ENCODE assay signal across 8 cellular contexts in the genomic region with DNA sequence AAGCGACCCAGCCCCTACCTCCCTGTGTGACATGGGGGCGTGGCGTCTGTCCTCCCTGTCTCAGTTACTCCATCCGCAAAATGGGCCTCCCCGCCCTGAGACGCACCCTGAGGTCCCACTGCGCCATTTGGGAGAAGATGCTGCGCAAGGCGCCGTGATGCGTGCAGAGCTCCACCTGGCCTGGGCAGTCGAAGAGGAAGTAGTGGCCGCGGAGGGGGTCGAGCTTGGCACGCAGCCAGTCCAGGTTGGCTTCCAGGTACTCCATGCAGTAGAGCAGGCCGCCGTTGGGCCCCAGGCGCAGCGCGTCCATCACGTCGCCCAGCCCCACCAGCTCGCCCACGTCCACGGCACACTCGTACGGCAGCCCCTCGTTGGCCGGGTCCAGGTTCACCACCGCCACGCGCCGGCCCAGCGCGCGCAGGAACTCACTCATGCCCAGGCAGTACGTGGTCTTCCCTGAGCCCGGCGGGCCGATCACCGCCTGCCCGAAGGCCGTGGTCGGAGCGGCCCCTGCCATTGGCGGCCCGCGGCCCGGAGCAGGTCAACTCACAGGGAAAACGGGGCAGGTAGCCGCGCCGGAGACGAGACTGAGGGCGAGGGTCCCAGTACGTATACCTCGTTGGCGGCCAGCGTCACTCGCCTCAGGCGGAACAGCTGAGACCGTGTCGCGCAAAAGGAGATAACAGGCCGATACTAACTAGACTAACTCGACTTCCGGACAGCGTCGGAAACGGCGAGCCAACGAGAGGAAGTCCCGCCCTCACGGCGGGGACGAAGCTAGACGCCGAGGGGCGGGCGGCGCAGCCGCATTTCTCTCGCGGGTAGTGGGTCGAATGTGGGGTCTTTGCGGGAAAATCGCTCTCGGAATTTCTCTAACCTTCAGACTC. TPM values are rescaled to one million over a fixed set of nuclear protein-coding genes. Genes with fewer than 3 reads are reported as not detected.
DNase-seq lines count a peak whose midpoint lies in the region; ATAC-seq and TF ChIP-seq lines count a peak whose summit lies in the region.

A gene (minus strand): TSS at position 704 of the 887 bp plus-strand sequence. CDS start 187 bp downstream, at position 517.

- H3K4me3 Mint-ChIP-seq in Caco-2 (ENCODE audit: unreplicated experiment), result peak within 1 kb of the TSS; percentile 88
- peak within 1 kb of the TSS; percentile 97 for H3K4me3 Mint-ChIP-seq in activated T-cell treated with anti-CD3 and anti-CD28 coated beads, Interleukin-2, amount 50 U/mL, for 4 hours

- peak within 1 kb of the TSS; percentile 90 for H3K27ac Mint-ChIP-seq in Caco-2 (ENCODE audit: unreplicated experiment)

- BruUV-seq in Caco-2 (replicated peaks; lab: Mats Ljungman, UMichigan) (no TSS peak), PC-9 (replicated peaks; lab: Mats Ljungman, UMichigan) (no TSS peak)

- H2AFZ ChIP-seq in PC-9, result peak within 1 kb of the TSS; percentile 67

- H3K4me3 ChIP-seq in Caco-2 (ENCODE audit: low read depth, low read length) (peak within 1 kb of the TSS; percentile 96), PC-9 (peak within 1 kb of the TSS; percentile 65), esophagus (ENCODE audit: low read depth in 1 of 2, low read length in 2 of 2) (peak within 1 kb of the TSS; percentile 95 to 97), muscle layer of colon (ENCODE audit: low read depth in 1 of 2, low read length in 2 of 2) (peak within 1 kb of the TSS; percentile 95 to 96)

- peak within 1 kb of the TSS; percentile 93 for H3K4me2 ChIP-seq in PC-9

- peaks cover 11% of the 10 kb centered on the region for H3K4me1 Mint-ChIP-seq in Caco-2 (ENCODE audit: low read depth, unreplicated experiment)
- peaks cover 31% of the 10 kb centered on the region for H3K4me1 Mint-ChIP-seq in activated T-cell treated with anti-CD3 and anti-CD28 coated beads, Interleukin-2, amount 50 U/mL, for 4 hours (ENCODE audit: low read depth)

- 1% methylated on average over 89 of the region's 89 CpGs for WGBS in esophagus, 2 donors

- H3K36me3 ChIP-seq in Caco-2 (ENCODE audit: control insufficient read depth, insufficient read depth, low read length) (no peaks in the 10 kb centered on the region; the same call in none of the 2 replicates), PC-9 (ENCODE audit: low read depth) (no peaks in the 10 kb centered on the region; the same call in 1 of the 2 replicates), esophagus (ENCODE audit: control insufficient read depth in 2 of 2, insufficient read depth in 2 of 2, low read length in 1 of 2) (peaks cover 10 to 26% of the 10 kb centered on the region in 2 donors), muscle layer of colon (ENCODE audit: insufficient read depth, low read length) (peaks cover 59% of the 10 kb centered on the region)

- CTCF ChIA-PET in Caco-2 (lab: Charles Lee), result interaction anchor here (0.6 to 1.2 kb wide), 7 partner anchors 10 to 390 kb away, joined by 3 to 5 read pairs (median 3); a partner anchor contains a TSS
- CTCF ChIA-PET in PC-9 (lab: Charles Lee), result interaction anchor here (0.6 kb wide), 1 partner anchor 410 kb away, joined by 3 read pairs; no protein-coding TSS in a partner anchor

- H3K79me2 ChIP-seq in PC-9 (ENCODE audit: low read depth), result peaks cover 19% of the 10 kb centered on the region

- H3K27me3 ChIP-seq in Caco-2 (replicated peaks; ENCODE audit: control insufficient read depth, insufficient read depth, low read length), result no peaks in the 10 kb centered on the region
- no peaks in the 10 kb centered on the region for H3K27me3 ChIP-seq in PC-9 (ENCODE audit: insufficient read depth, low read depth)
- H3K27me3 ChIP-seq in esophagus (ENCODE audit: control insufficient read depth in 1 of 2, insufficient read depth in 2 of 2, low read length in 2 of 2), result no peaks in the 10 kb centered on the region
- H3K27me3 ChIP-seq in muscle layer of colon (ENCODE audit: control insufficient read depth in 1 of 2, insufficient read depth in 2 of 2, low read length in 2 of 2), result no peaks in the 10 kb centered on the region

- H3K27me3 Mint-ChIP-seq in Caco-2 (ENCODE audit: insufficient read depth, unreplicated experiment), result no peaks in the 10 kb centered on the region
- no peaks in the 10 kb centered on the region for H3K27me3 Mint-ChIP-seq in activated T-cell treated with anti-CD3 and anti-CD28 coated beads, Interleukin-2, amount 50 U/mL, for 4 hours (ENCODE audit: low read depth)

- H4K20me1 ChIP-seq in PC-9 (ENCODE audit: insufficient read depth), result no peaks in the 10 kb centered on the region

- H3K9ac ChIP-seq in muscle layer of colon (ENCODE audit: low read length), result peak within 1 kb of the TSS; percentile 83

- H3K4me1 ChIP-seq in Caco-2 (no peaks in the 10 kb centered on the region), PC-9 (replicated peaks; ENCODE audit: insufficient read depth) (0 out of 2 replicates have a peak, but pooled peaks cover 10% of the 10 kb centered on the region), esophagus (ENCODE audit: control insufficient read depth in 2 of 2, insufficient read depth in 2 of 2, low read length in 1 of 2) (peaks cover 0 to 8% of the 10 kb centered on the region in 2 donors), muscle layer of colon (ENCODE audit: insufficient read depth, low read length) (peaks cover 22% of the 10 kb centered on the region)

- intact Hi-C loops in Caco-2 (cut with micrococcal nuclease; ENCODE audit: unreplicated experiment) (loop anchor here (1.0 kb wide), 1 partner anchor 24 kb away; no protein-coding TSS in a partner anchor), PC-9 (cut with micrococcal nuclease; ENCODE audit: unreplicated experiment) (loop anchor here (2.0 kb wide), 1 partner anchor 31 kb away; a partner anchor contains a TSS)

- H3K36me3 Mint-ChIP-seq in Caco-2 (ENCODE audit: insufficient read depth, unreplicated experiment), result peaks cover 75% of the 10 kb centered on the region
- H3K36me3 Mint-ChIP-seq in activated T-cell treated with anti-CD3 and anti-CD28 coated beads, Interleukin-2, amount 50 U/mL, for 4 hours (ENCODE audit: insufficient read depth), result peaks cover 35% of the 10 kb centered on the region

- peak; percentile 72 for ATAC-seq in GM21360 (IDR thresholded peaks at IDR 0.05; ENCODE audit: unreplicated experiment)
- peak; percentile 96 for ATAC-seq in activated T-cell treated with anti-CD3 and anti-CD28 coated beads, Interleukin-2, amount 50 U/mL, for 4 hours

- POLR2A ChIA-PET in Caco-2 (lab: Charles Lee), result interaction anchor here (0.6 to 2.5 kb wide), 9 partner anchors 11 to 417 kb away, joined by 3 to 23 read pairs (median 3); a partner anchor contains a TSS
- POLR2A ChIA-PET in PC-9 (lab: Charles Lee; ENCODE audit: unreplicated experiment), result interaction anchor here (0.5 to 0.9 kb wide), 4 partner anchors 9 to 327 kb away, joined by 3 to 22 read pairs (median 3); a partner anchor contains a TSS

- no peaks in the 10 kb centered on the region for H3K9me3 Mint-ChIP-seq in Caco-2 (ENCODE audit: unreplicated experiment)
- no peaks in the 10 kb centered on the region for H3K9me3 Mint-ChIP-seq in activated T-cell treated with anti-CD3 and anti-CD28 coated beads, Interleukin-2, amount 50 U/mL, for 4 hours

- peak within 1 kb of the TSS; percentile 62 for H3K27ac ChIP-seq in PC-9
- peak within 1 kb of the TSS; percentile 93 to 96 for H3K27ac ChIP-seq in esophagus (ENCODE audit: low read depth in 2 of 2, low read length in 1 of 2)
- H3K27ac ChIP-seq in muscle layer of colon (ENCODE audit: low read depth, low read length), result peak within 1 kb of the TSS; percentile 97

- H3K9me3 ChIP-seq in Caco-2, result no peaks in the 10 kb centered on the region
- H3K9me3 ChIP-seq in PC-9 (ENCODE audit: insufficient read depth, low read depth), result no peaks in the 10 kb centered on the region
- H3K9me3 ChIP-seq in esophagus (ENCODE audit: control insufficient read depth in 2 of 2, insufficient read depth in 1 of 2, low read depth in 1 of 2, low read length in 1 of 2), result no peaks in the 10 kb centered on the region
- H3K9me3 ChIP-seq in muscle layer of colon (ENCODE audit: low read length), result no peaks in the 10 kb centered on the region

- no peaks in the 10 kb centered on the region for H3K9me2 ChIP-seq in PC-9 (ENCODE audit: insufficient read depth)

- TF ChIP-seq CTCF in Caco-2 (IDR thresholded peaks at IDR 0.05; ENCODE audit: insufficient read depth in 1 of 2, low read depth in 1 of 2, low read length in 1 of 2, severe bottlenecking in 1 of 2, unreplicated experiment in 1 of 2), result no peak
- no peak for TF ChIP-seq CTCF in PC-9 (conservative IDR thresholded peaks at IDR 0.05)

- H3F3A ChIP-seq in PC-9 (ENCODE audit: insufficient read depth, low read depth), result peaks cover 8% of the 10 kb centered on the region; the same call in 1 of the 2 replicates

- DNase-seq in Caco-2 (peak; percentile 69 to 73), HT1080 (ENCODE audit: low read depth) (peak; percentile 61), PC-9 (peak; percentile 63 to 65)
- DNase-seq in activated T-cell treated with anti-CD3 and anti-CD28 coated beads, Interleukin-2, amount 50 U/mL, for 4 hours, result peak; percentile 64
- peak; percentile 58 to 62 for DNase-seq in stimulated activated CD8-positive, alpha-beta memory T cell treated with anti-CD3 and anti-CD28 coated beads, Interleukin-7, amount 100 ng/mL, for 1 hour (ENCODE audit: low read depth in 2 of 2)

RNA-seq across cellular contexts. Expression of the gene that starts here (rescaled TPM):
- total RNA-seq in Caco-2 (2022) (31.2 and 32.0 TPM in 2 replicates), PC-9 (2021) (23.8 and 30.6 TPM in 2 replicates)
- 17.9 and 33.6 TPM in 2 replicates for total RNA-seq in HT1080 (2014; rRNA removed; shearing (Covaris generic))
- polyA plus RNA-seq in HT1080 (2015; cell fraction: cytosol; rRNA removed), result 11.3 and 12.8 TPM in 2 replicates
- polyA plus RNA-seq in HT1080 (2015; cell fraction: nucleus; rRNA removed), result 20.5 and 23.6 TPM in 2 replicates
- total RNA-seq in activated T-cell treated with anti-CD3 and anti-CD28 coated beads, Interleukin-2, amount 50 U/mL, for 4 hours, result 10 to 100 TPM; 59.9 to 62.0 (median 61.1) TPM
- 10 to 100 TPM; 10.4 to 16.4 TPM for polyA plus RNA-seq in esophagus

Comparison
In these comparisons a context has a peak if more than half of its experiments do, and no peak if none do; other contexts are left out.
1. Peak in every context shown above with its lines: DNase-seq, ATAC-seq, H3K4me3 ChIP-seq and H3K27ac ChIP-seq.